Comparison of ENCODE assay signal across 25 cellular contexts in genomic region chr17:60542066-60542465, GRCh38.
"Had no signal": no experiment of that assay in that cellular context is flagged by ENCODE, and none has a peak within 500 bp of the region (broad histone marks: within the 10 kb centered on the region; RNA-seq: fewer than 3 reads in every experiment).

No MANE protein-coding gene starts in this region.

- DNase-seq: activated B cell treated with CpG ODN at 0.5 μM for 24 hours; activated CD8-positive, alpha-beta memory T cell treated with anti-CD3 and anti-CD28 coated beads, Interleukin-2, amount 50 U/mL, for 48 hours; activated CD8-positive, alpha-beta T cell treated with anti-CD3 and anti-CD28 coated beads, Interleukin-2, amount 10 ng/mL, durations not matched to agents 7 days and 5 days; activated T-cell treated with anti-CD3 and anti-CD28 coated beads, Interleukin-2, amount 50 U/mL, for 1 hour; aorta; Karpas-422; MM.1S; NCI-H1105; NCI-H1436; NCI-H1694 treated with DMSO at 0.1 percent for 48 hours; NCI-H2029 treated with DMSO at 0.1 percent for 48 hours; NCI-H345; NCI-H510A; NCI-H526 treated with DMSO at 0.1 percent for 48 hours; NK-92 treated with Interleukin-12 subunit alpha and Interleukin-12 subunit beta, amount 100 ng/mL, for 24 hours; OCI-M1; Peyer's patch; SHP77; T-helper 2 cell; T1000 had no signal

- H3K4me1 Mint-ChIP-seq: activated B cell treated with CpG ODN at 0.5 μM for 24 hours; activated naive CD4-positive, alpha-beta T cell treated with anti-CD3 and anti-CD28 coated beads, Interleukin-2, amount 50 U/mL, for 24 hours; central memory CD8-positive, alpha-beta T cell had no signal

- H3K4me1 ChIP-seq: Peyer's patch had no signal

- H3K27me3 ChIP-seq: Peyer's patch, SJSA1 had no signal

- H3K27ac Mint-ChIP-seq: activated B cell treated with CpG ODN at 0.5 μM for 24 hours; activated CD8-positive, alpha-beta T cell treated with anti-CD3 and anti-CD28 coated beads, Interleukin-2, amount 10 ng/mL, durations not matched to agents 7 days and 5 days; activated naive CD4-positive, alpha-beta T cell treated with anti-CD3 and anti-CD28 coated beads, Interleukin-2, amount 50 U/mL, for 24 hours had no signal

- ATAC-seq: activated CD8-positive, alpha-beta T cell treated with anti-CD3 and anti-CD28 coated beads, Interleukin-2, amount 10 ng/mL, durations not matched to agents 7 days and 5 days had no signal

- H3K27me3 Mint-ChIP-seq: activated B cell treated with CpG ODN at 0.5 μM for 24 hours; activated naive CD4-positive, alpha-beta T cell treated with anti-CD3 and anti-CD28 coated beads, Interleukin-2, amount 50 U/mL, for 24 hours; central memory CD8-positive, alpha-beta T cell had no signal

- H3K9me3 ChIP-seq: Peyer's patch, SJSA1 had no signal

- H3K36me3 ChIP-seq: Peyer's patch, SJSA1 had no signal

- H3K9me3 Mint-ChIP-seq: activated B cell treated with CpG ODN at 0.5 μM for 24 hours; activated naive CD4-positive, alpha-beta T cell treated with anti-CD3 and anti-CD28 coated beads, Interleukin-2, amount 50 U/mL, for 24 hours; central memory CD8-positive, alpha-beta T cell had no signal

- H3K27ac ChIP-seq: Peyer's patch, RWPE1, SJSA1 had no signal

- H3K4me3 ChIP-seq: Peyer's patch, SJSA1 had no signal

- FAIRE-seq: TTC549 had no signal

- H3K4me3 Mint-ChIP-seq: activated B cell treated with CpG ODN at 0.5 μM for 24 hours; activated CD8-positive, alpha-beta T cell treated with anti-CD3 and anti-CD28 coated beads, Interleukin-2, amount 10 ng/mL, durations not matched to agents 7 days and 5 days; activated naive CD4-positive, alpha-beta T cell treated with anti-CD3 and anti-CD28 coated beads, Interleukin-2, amount 50 U/mL, for 24 hours; central memory CD8-positive, alpha-beta T cell had no signal

- H3K36me3 Mint-ChIP-seq: activated naive CD4-positive, alpha-beta T cell treated with anti-CD3 and anti-CD28 coated beads, Interleukin-2, amount 50 U/mL, for 24 hours had no signal
